In genomic region chr10:97686962-97687784, GRCh38 we compare ENCODE assay signal across 8 cellular contexts. TPM values are rescaled to one million over a fixed set of nuclear protein-coding genes. Genes with fewer than 3 reads are reported as not detected.
DNase-seq lines count a peak whose midpoint lies in the region; ATAC-seq, FAIRE-seq and TF ChIP-seq lines count a peak whose summit lies in the region.

A gene with protein sequence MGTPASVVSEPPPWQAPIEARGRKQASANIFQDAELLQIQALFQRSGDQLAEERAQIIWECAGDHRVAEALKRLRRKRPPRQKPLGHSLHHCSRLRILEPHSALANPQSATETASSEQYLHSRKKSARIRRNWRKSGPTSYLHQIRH (minus strand): TSS chr10:97687241. CDS start chr10:97679905, 7,336 bp downstream.

- H3K4me3 ChIP-seq in AG04450 (ENCODE audit: low read depth, low read length) (peak within 1 kb of the TSS; percentile 71), WERI-Rb-1 (ENCODE audit: low read depth, low read length) (peak within 1 kb of the TSS; percentile 65), mammary epithelial cell (replicated peaks in 1 of 3; ENCODE audit: insufficient read depth in 1 of 3, low read depth in 2 of 3, low read length in 3 of 3) (peak within 1 kb of the TSS; percentile 88 to 95 (median 89)), small intestine (ENCODE audit: low read depth in 1 of 2, low read length in 2 of 2) (peak within 1 kb of the TSS; percentile 42 to 85)

- no peaks in the 10 kb centered on the region; the same call in 1 of the 2 replicates for H3K9me3 ChIP-seq in AG04450 (ENCODE audit: control insufficient read depth, insufficient read depth, low read length)
- H3K9me3 ChIP-seq in WERI-Rb-1 (ENCODE audit: severe bottlenecking) = no peaks in the 10 kb centered on the region
- no peaks in the 10 kb centered on the region for H3K9me3 ChIP-seq in mammary epithelial cell (replicated peaks; ENCODE audit: insufficient read depth, low read length)
- H3K9me3 ChIP-seq in small intestine (ENCODE audit: control insufficient read depth, low read depth) = no peaks in the 10 kb centered on the region

- no peak for FAIRE-seq in small intestine (lab: Jason Lieb, UNC)

- H3K27ac ChIP-seq in AG04450 (ENCODE audit: low read depth, low read length) (peak within 1 kb of the TSS; percentile 100), WERI-Rb-1 (peak within 1 kb of the TSS; percentile 72), mammary epithelial cell (ENCODE audit: insufficient read depth, low read depth, low read length) (peak within 1 kb of the TSS; percentile 100), small intestine (ENCODE audit: low read depth in 1 of 2, low read length in 1 of 2) (peak within 1 kb of the TSS; percentile 88 to 93)

- dilution Hi-C loops in mammary epithelial cell (cut with HindIII; ENCODE audit: low sequenced_read_pairs) = loop anchor here (5.0 kb wide), 3 partner anchors 40 to 175 kb away; partner anchors contain the start of gene PI4K2A

- H2AFZ ChIP-seq in mammary epithelial cell (ENCODE audit: low read depth, low read length) = peak within 1 kb of the TSS; percentile 55

- H3K79me2 ChIP-seq in mammary epithelial cell (ENCODE audit: insufficient read depth, low read length) = peaks cover 47% of the 10 kb centered on the region

- ATAC-seq in GM18907 (IDR thresholded peaks at IDR 0.05; ENCODE audit: unreplicated experiment) (peak; percentile 93), HG03139 (IDR thresholded peaks at IDR 0.05; ENCODE audit: unreplicated experiment) (peak; percentile 86)

- POLR2A ChIA-PET in AG04450 (lab: Yijun Ruan, JAX) = interaction anchor here (0.5 to 2.8 kb wide), 21 partner anchors 10 to 349 kb away, joined by 3 to 52 read pairs (median 6); partner anchors contain the start of genes MARVELD1, PI4K2A, RRP12 and ZFYVE27

- H3K36me3 ChIP-seq in WERI-Rb-1 = no peaks in the 10 kb centered on the region
- no peaks in the 10 kb centered on the region for H3K36me3 ChIP-seq in mammary epithelial cell (ENCODE audit: insufficient read depth, low read length)
- no peaks in the 10 kb centered on the region for H3K36me3 ChIP-seq in small intestine (ENCODE audit: control insufficient read depth in 2 of 2, insufficient read depth in 2 of 2, low read length in 2 of 2)

- H3K27me3 ChIP-seq in AG04450 (ENCODE audit: control insufficient read depth, insufficient read depth, low read length) = no peaks in the 10 kb centered on the region
- no peaks in the 10 kb centered on the region for H3K27me3 ChIP-seq in WERI-Rb-1 (ENCODE audit: insufficient read depth, low read depth, severe bottlenecking)
- H3K27me3 ChIP-seq in mammary epithelial cell (ENCODE audit: insufficient read depth, low read length) = no peaks in the 10 kb centered on the region
- H3K27me3 ChIP-seq in small intestine (ENCODE audit: control insufficient read depth in 2 of 2, insufficient read depth in 2 of 2, low read length in 2 of 2) = no peaks in the 10 kb centered on the region

- BruUV-seq in mammary epithelial cell (replicated peaks; lab: Mats Ljungman, UMichigan) = no TSS peak

- CTCF ChIA-PET in AG04450 (lab: Charles Lee) (interaction anchor here (1.6 to 7.4 kb wide), 7 partner anchors 10 to 114 kb away, joined by 4 to 71 read pairs (median 13); partner anchors contain the start of genes ANKRD2 and MARVELD1), mammary epithelial cell (lab: Charles Lee; ENCODE audit: low non-redundant PET) (interaction anchor here (0.6 to 1.4 kb wide), 5 partner anchors 14 to 49 kb away, joined by 3 to 11 read pairs (median 3); partner anchors contain the start of gene MARVELD1)

- DNase-seq in AG04450 (ENCODE audit: low read depth, low spot score) (peak; percentile 91), NCI-H2196 treated with DMSO at 0.1 percent for 48 hours (lab: John Stamatoyannopoulos, UW; ENCODE audit: unreplicated experiment) (peak; percentile 97), WERI-Rb-1 (peak; percentile 98), mammary epithelial cell (peak; percentile 99), iPS-NIHi11 (ENCODE audit: low spot score) (peak; percentile 98), small intestine (peak; percentile 99)

- in situ Hi-C loops in mammary epithelial cell (cut with MboI; ENCODE audit: low sequenced_read_pairs in 2 of 2) = no loop called here

- intact Hi-C loops in mammary epithelial cell (cut with micrococcal nuclease) = loop anchor here (1.0 to 5.0 kb wide), 3 partner anchors 28 to 220 kb away; no protein-coding TSS in a partner anchor

- peak within 1 kb of the TSS; percentile 99 for H3K9ac ChIP-seq in mammary epithelial cell (ENCODE audit: insufficient read depth, low read length)

- 0% methylated on average over 30 of the region's 78 CpGs for WGBS in mammary epithelial cell (ENCODE audit: low coverage, missing lambda C conversion rate)
- WGBS in small intestine, 3 donors = 1% methylated on average over 48 to 78 of the region's 78 CpGs

- peaks cover 56% of the 10 kb centered on the region for H3K4me1 ChIP-seq in mammary epithelial cell (ENCODE audit: insufficient read depth, low read length)
- peaks cover 2 to 5% of the 10 kb centered on the region in 2 donors for H3K4me1 ChIP-seq in small intestine (ENCODE audit: control insufficient read depth in 2 of 2, insufficient read depth in 1 of 2, low read depth in 1 of 2, low read length in 1 of 2)

- H4K20me1 ChIP-seq in mammary epithelial cell (ENCODE audit: insufficient read depth, low read length) = no peaks in the 10 kb centered on the region

- TF ChIP-seq CTCF in AG04450 (IDR thresholded peaks at IDR 0.05; ENCODE audit: low read depth, low read length) (no peak), WERI-Rb-1 (IDR thresholded peaks at IDR 0.05; ENCODE audit: low read depth, low read length) (no peak), mammary epithelial cell (conservative IDR thresholded peaks at IDR 0.05 in 1 of 2, IDR thresholded peaks at IDR 0.05 in 1 of 2; ENCODE audit: extremely low read depth in 1 of 2, insufficient read depth in 1 of 2, low read depth in 1 of 2, low read length in 2 of 2) (no peak)

- peak within 1 kb of the TSS; percentile 91 for H3K4me2 ChIP-seq in mammary epithelial cell (ENCODE audit: insufficient read depth, low read depth, low read length)

RNA-seq across cellular contexts. Expression of the gene that starts here (rescaled TPM):
- polyA plus RNA-seq in AG04450 (2011; rRNA removed) (26.5 and 36.9 TPM in 2 replicates), mammary epithelial cell (22.9 TPM), small intestine (10 to 100 TPM; 18.2 to 48.9 (median 44.7) TPM)
- 21.9 and 29.1 TPM in 2 replicates for polyA minus RNA-seq in AG04450 (2011; rRNA and poly(A)+ RNA removed)
- total RNA-seq in mammary epithelial cell = 10 to 100 TPM; 31.4 to 33.8 TPM
- 14.2 TPM for polyA minus RNA-seq in mammary epithelial cell

Comparison
In these comparisons a context has a peak if more than half of its experiments do, and no peak if none do; other contexts are left out.
1. Peak in every context shown above with its lines: DNase-seq, ATAC-seq, H3K4me3 ChIP-seq and H3K27ac ChIP-seq.